16 cellular contexts compared by ENCODE assay signal in the genomic region with DNA sequence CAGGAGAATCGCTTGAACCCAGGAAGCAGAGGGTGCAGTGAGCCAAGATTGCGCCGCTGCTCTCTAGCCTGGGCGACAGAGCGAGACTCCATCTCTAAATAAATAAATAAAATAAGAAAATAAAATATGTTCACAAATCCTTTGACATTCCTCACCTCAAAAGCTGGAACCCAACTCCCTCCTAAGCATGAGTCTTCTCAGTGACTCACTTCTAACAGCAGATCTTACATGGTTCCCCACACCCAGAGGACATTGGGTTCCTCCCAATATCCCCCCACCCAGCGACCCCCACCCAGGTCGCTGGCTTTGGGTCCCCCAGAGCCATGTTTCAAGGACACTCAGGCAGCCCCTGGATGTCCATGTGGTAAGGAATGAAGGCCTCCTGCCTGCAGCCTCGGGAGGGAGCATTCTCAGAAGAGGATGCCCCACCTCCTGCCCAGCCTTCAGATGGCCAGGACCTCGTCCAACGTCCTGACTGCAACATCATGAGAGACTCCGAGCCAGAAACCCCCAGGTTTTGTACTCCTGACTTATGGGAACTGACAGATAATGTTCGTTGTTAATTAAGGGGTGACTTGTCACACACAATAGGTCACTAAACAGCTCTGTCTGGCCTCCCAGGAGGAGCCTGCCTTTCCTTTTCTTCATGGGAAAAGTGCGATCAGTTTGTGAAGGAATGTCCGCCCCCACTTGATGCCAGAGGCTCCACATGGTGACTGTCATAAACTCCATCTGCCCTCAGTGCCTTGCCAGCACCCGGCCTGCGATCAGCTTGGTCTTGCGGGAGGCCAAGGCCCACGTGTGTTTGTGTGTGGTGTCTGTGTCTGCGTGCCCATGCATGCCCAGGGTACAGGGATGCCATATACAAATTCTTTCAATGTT. TPM values are rescaled to one million over a fixed set of nuclear protein-coding genes. Genes with fewer than 3 reads are reported as not detected.
DNase-seq lines count a peak whose midpoint lies in the region; ATAC-seq lines count a peak whose summit lies in the region.
"Had no signal": no experiment of that assay in that cellular context is flagged by ENCODE, and none has a peak within 500 bp of the region (broad histone marks: within the 10 kb centered on the region; RNA-seq: fewer than 3 reads in every experiment).

No MANE protein-coding gene starts in this region.

- H3K27ac ChIP-seq in CD4-positive, CD25-positive, alpha-beta regulatory T cell (ENCODE audit: insufficient read depth, low read length, poor library complexity, severe bottlenecking): peak overlapping the region; percentile 94
- peak overlapping the region; percentile 78 for H3K27ac ChIP-seq in naive thymus-derived CD4-positive, alpha-beta T cell (ENCODE audit: low read depth, low read length)
- H3K27ac ChIP-seq: coronary artery, suprapubic skin had no signal

- peak overlapping the region; percentile 99 to 100 (median 100) for H3K27ac Mint-ChIP-seq in CD4-positive, CD25-positive, alpha-beta regulatory T cell
- peak overlapping the region; percentile 63 for H3K27ac Mint-ChIP-seq in activated T-helper 2 cell treated with anti-CD3 and anti-CD28 coated beads, Interferon-gamma antibody, Interleukin-2, Interleukin-4, amounts not matched to agents 10 μg/mL and 5 μg/mL and 100 μg/mL, durations not matched to agents 14 hours and 24 hours and 36 hours
- peak overlapping the region; percentile 80 to 100 (median 99) for H3K27ac Mint-ChIP-seq in naive thymus-derived CD4-positive, alpha-beta T cell

- peaks cover 11% of the 10 kb centered on the region for H3K36me3 Mint-ChIP-seq in CD4-positive, CD25-positive, alpha-beta regulatory T cell
- H3K36me3 Mint-ChIP-seq in activated T-helper 2 cell treated with anti-CD3 and anti-CD28 coated beads, Interferon-gamma antibody, Interleukin-2, Interleukin-4, amounts not matched to agents 10 μg/mL and 5 μg/mL and 100 μg/mL, durations not matched to agents 14 hours and 24 hours and 36 hours (ENCODE audit: low read depth): no peaks in the 10 kb centered on the region
- peaks cover 0 to 10% (median 7%) of the 10 kb centered on the region in 5 donors for H3K36me3 Mint-ChIP-seq in naive thymus-derived CD4-positive, alpha-beta T cell

- H3K9me3 Mint-ChIP-seq in CD4-positive, CD25-positive, alpha-beta regulatory T cell: peaks cover 0 to 1% (median 0%) of the 10 kb centered on the region in 7 donors
- no peaks in the 10 kb centered on the region for H3K9me3 Mint-ChIP-seq in activated T-helper 2 cell treated with anti-CD3 and anti-CD28 coated beads, Interferon-gamma antibody, Interleukin-2, Interleukin-4, amounts not matched to agents 10 μg/mL and 5 μg/mL and 100 μg/mL, durations not matched to agents 14 hours and 24 hours and 36 hours
- peaks cover 0 to 1% (median 0%) of the 10 kb centered on the region in 11 donors for H3K9me3 Mint-ChIP-seq in naive thymus-derived CD4-positive, alpha-beta T cell

- no peaks in the 10 kb centered on the region for H3K9me3 ChIP-seq in CD4-positive, CD25-positive, alpha-beta regulatory T cell (ENCODE audit: control insufficient read depth in 2 of 2, low read length in 2 of 2)
- H3K9me3 ChIP-seq in naive thymus-derived CD4-positive, alpha-beta T cell (ENCODE audit: control insufficient read depth in 2 of 3, low read length in 3 of 3): no peaks in the 10 kb centered on the region
- H3K9me3 ChIP-seq: suprapubic skin had no signal

- POLR2A ChIA-PET in naive thymus-derived CD4-positive, alpha-beta T cell (lab: Charles Lee): interaction anchor here (0.8 to 10.8 kb wide), 5 partner anchors 10 to 116 kb away, joined by 3 to 552 read pairs (median 5); partner anchors contain the start of genes GMEB2, LIME1, PPDPF and RTEL1

- H3K27me3 ChIP-seq in CD4-positive, CD25-positive, alpha-beta regulatory T cell (ENCODE audit: control insufficient read depth, insufficient read depth, low read length): no peaks in the 10 kb centered on the region
- H3K27me3 ChIP-seq in naive thymus-derived CD4-positive, alpha-beta T cell (ENCODE audit: control insufficient read depth in 2 of 2, insufficient read depth in 2 of 2, low read length in 2 of 2): no peaks in the 10 kb centered on the region
- H3K27me3 ChIP-seq: suprapubic skin had no signal

- intact Hi-C loops in activated T-helper 2 cell treated with anti-CD3 and anti-CD28 coated beads, Interferon-gamma antibody, Interleukin-2, Interleukin-4, amounts not matched to agents 10 μg/mL and 5 μg/mL and 100 μg/mL, durations not matched to agents 14 hours and 24 hours and 36 hours (cut with micrococcal nuclease): loop anchor here (5.0 to 10.0 kb wide), 5 partner anchors 70 to 428 kb away; partner anchors contain the start of genes ABHD16B, PTK6, TCEA2 and TPD52L2
- intact Hi-C loops in naive thymus-derived CD4-positive, alpha-beta T cell (cut with micrococcal nuclease): loop anchor here in 1 of 2 donors (5.0 kb wide), 3 partner anchors 100 to 345 kb away; partner anchors contain the start of genes LIME1, PPDPF, PRPF6 and SLC2A4RG

- H3K4me1 ChIP-seq in CD4-positive, CD25-positive, alpha-beta regulatory T cell (ENCODE audit: control insufficient read depth, insufficient read depth, low read length, poor library complexity, severe bottlenecking): peaks cover 79% of the 10 kb centered on the region
- peaks cover 47 to 66% of the 10 kb centered on the region in 2 donors for H3K4me1 ChIP-seq in naive thymus-derived CD4-positive, alpha-beta T cell (ENCODE audit: control insufficient read depth in 2 of 2, insufficient read depth in 2 of 2, low read length in 2 of 2)

- in situ Hi-C loops in G401 (cut with HindIII; ENCODE audit: low sequenced_read_pairs): no loop called here

- DNase-seq in CD4-positive, CD25-positive, alpha-beta regulatory T cell: no peak
- DNase-seq in G401 (ENCODE audit: low spot score): peak; percentile 94
- DNase-seq in activated T-helper 2 cell treated with anti-CD3 and anti-CD28 coated beads, Interferon-gamma antibody, Interleukin-2, Interleukin-4, amounts not matched to agents 10 μg/mL and 5 μg/mL and 100 μg/mL, durations not matched to agents 14 hours and 24 hours and 36 hours (ENCODE audit: low spot score): no peak
- DNase-seq in naive thymus-derived CD4-positive, alpha-beta T cell: peak in 1 of 9 donors; percentile 27
- no peak for DNase-seq in stimulated activated CD4-positive, alpha-beta T cell treated with anti-CD3 and anti-CD28 coated beads, Interleukin-12 subunit alpha, Interleukin-12 subunit beta, amount 100 ng/mL, for 4 hours
- DNase-seq in NCI-H226: no peak
- DNase-seq: activated naive CD4-positive, alpha-beta T cell; H7; NCI-H1417; NK-92 treated with Interleukin-12 subunit alpha and Interleukin-12 subunit beta, amount 100 ng/mL, for 24 hours had no signal

- peaks cover 13 to 65% (median 40%) of the 10 kb centered on the region in 4 donors for H3K4me1 Mint-ChIP-seq in CD4-positive, CD25-positive, alpha-beta regulatory T cell
- H3K4me1 Mint-ChIP-seq in activated T-helper 2 cell treated with anti-CD3 and anti-CD28 coated beads, Interferon-gamma antibody, Interleukin-2, Interleukin-4, amounts not matched to agents 10 μg/mL and 5 μg/mL and 100 μg/mL, durations not matched to agents 14 hours and 24 hours and 36 hours (ENCODE audit: low read depth): peaks cover 45% of the 10 kb centered on the region
- H3K4me1 Mint-ChIP-seq in naive thymus-derived CD4-positive, alpha-beta T cell: peaks cover 24 to 68% (median 50%) of the 10 kb centered on the region in 7 donors

- peak overlapping the region; percentile 21 to 77 (median 44) for H3K4me3 Mint-ChIP-seq in CD4-positive, CD25-positive, alpha-beta regulatory T cell
- H3K4me3 Mint-ChIP-seq in activated T-helper 2 cell treated with anti-CD3 and anti-CD28 coated beads, Interferon-gamma antibody, Interleukin-2, Interleukin-4, amounts not matched to agents 10 μg/mL and 5 μg/mL and 100 μg/mL, durations not matched to agents 14 hours and 24 hours and 36 hours (ENCODE audit: low read depth): no peak overlapping the region
- H3K4me3 Mint-ChIP-seq in naive thymus-derived CD4-positive, alpha-beta T cell: peak overlapping the region; percentile 27 to 77 (median 48)

- CTCF ChIA-PET in naive thymus-derived CD4-positive, alpha-beta T cell (lab: Charles Lee): interaction anchor here (0.6 kb wide), 2 partner anchors 265 to 410 kb away, joined by 4 to 7 read pairs; no protein-coding TSS in a partner anchor

- H3K4me3 ChIP-seq in CD4-positive, CD25-positive, alpha-beta regulatory T cell (ENCODE audit: low read depth, low read length): peak overlapping the region; percentile 21
- peak overlapping the region; percentile 36 for H3K4me3 ChIP-seq in naive thymus-derived CD4-positive, alpha-beta T cell (ENCODE audit: low read length)
- H3K4me3 ChIP-seq: coronary artery, suprapubic skin had no signal

- no peaks in the 10 kb centered on the region for H3K27me3 Mint-ChIP-seq in CD4-positive, CD25-positive, alpha-beta regulatory T cell
- no peaks in the 10 kb centered on the region for H3K27me3 Mint-ChIP-seq in activated T-helper 2 cell treated with anti-CD3 and anti-CD28 coated beads, Interferon-gamma antibody, Interleukin-2, Interleukin-4, amounts not matched to agents 10 μg/mL and 5 μg/mL and 100 μg/mL, durations not matched to agents 14 hours and 24 hours and 36 hours (ENCODE audit: low read depth)
- H3K27me3 Mint-ChIP-seq in naive thymus-derived CD4-positive, alpha-beta T cell: no peaks in the 10 kb centered on the region

- no peaks in the 10 kb centered on the region for H3K36me3 ChIP-seq in CD4-positive, CD25-positive, alpha-beta regulatory T cell (ENCODE audit: control insufficient read depth, insufficient read depth, low read length)
- peaks cover 0 to 9% (median 0%) of the 10 kb centered on the region in 3 experiments for H3K36me3 ChIP-seq in naive thymus-derived CD4-positive, alpha-beta T cell (ENCODE audit: control insufficient read depth in 2 of 3, insufficient read depth in 3 of 3, low read length in 3 of 3)
- H3K36me3 ChIP-seq: suprapubic skin had no signal

- no peak for ATAC-seq in CD4-positive, CD25-positive, alpha-beta regulatory T cell (ENCODE audit: low read depth in 2 of 2)
- no peak for ATAC-seq in naive thymus-derived CD4-positive, alpha-beta T cell
- ATAC-seq in GM18873 (IDR thresholded peaks at IDR 0.05; ENCODE audit: low FRiP score, unreplicated experiment): no peak
- ATAC-seq in GM18868 (IDR thresholded peaks at IDR 0.05; ENCODE audit: unreplicated experiment): no peak
- ATAC-seq: activated CD4-positive, CD25-positive, alpha-beta regulatory T cell treated with anti-CD3 and anti-CD28 coated beads, Interleukin-2, amount 50 U/mL, for 24 hours; right cardiac atrium had no signal

RNA-seq across cellular contexts. Expression of gene GMEB2, which starts 10.1 kb away (rescaled TPM):
- total RNA-seq in CD4-positive, CD25-positive, alpha-beta regulatory T cell: 21.9 TPM
- polyA plus RNA-seq in CD4-positive, CD25-positive, alpha-beta regulatory T cell: 10 to 100 TPM in 2 of 4 donors, 1 to 10 TPM in 2; 8.3 to 10.5 (median 9.4) TPM
- 19.3 and 19.7 TPM in 2 replicates for total RNA-seq in G401 (2014; rRNA removed; shearing (Covaris generic))
- total RNA-seq in activated T-helper 2 cell treated with anti-CD3 and anti-CD28 coated beads, Interferon-gamma antibody, Interleukin-2, Interleukin-4, amounts not matched to agents 10 μg/mL and 5 μg/mL and 100 μg/mL, durations not matched to agents 14 hours and 24 hours and 36 hours: 12.4 and 13.6 TPM in 2 replicates
- total RNA-seq in naive thymus-derived CD4-positive, alpha-beta T cell: 10 to 100 TPM; 17.4 to 30.2 (median 24.6) TPM
- polyA plus RNA-seq in naive thymus-derived CD4-positive, alpha-beta T cell: 10 to 100 TPM; 11.0 to 21.9 TPM

RNA-seq across cellular contexts. Expression of gene STMN3, which starts 16.2 kb away (rescaled TPM):
- total RNA-seq in CD4-positive, CD25-positive, alpha-beta regulatory T cell: 64.6 TPM
- polyA plus RNA-seq in CD4-positive, CD25-positive, alpha-beta regulatory T cell: 10 to 100 TPM; 11.7 to 13.5 (median 12.5) TPM
- 179 and 180 TPM in 2 replicates for total RNA-seq in G401 (2014; rRNA removed; shearing (Covaris generic))
- total RNA-seq in activated T-helper 2 cell treated with anti-CD3 and anti-CD28 coated beads, Interferon-gamma antibody, Interleukin-2, Interleukin-4, amounts not matched to agents 10 μg/mL and 5 μg/mL and 100 μg/mL, durations not matched to agents 14 hours and 24 hours and 36 hours: 6.5 and 7.1 TPM in 2 replicates
- 100 to 1,000 TPM in 2 of 5 experiments, 10 to 100 TPM in 3; 34.2 to 122 (median 70.3) TPM for total RNA-seq in naive thymus-derived CD4-positive, alpha-beta T cell
- 10 to 100 TPM; 33.5 to 37.0 TPM for polyA plus RNA-seq in naive thymus-derived CD4-positive, alpha-beta T cell

RNA-seq across cellular contexts. Expression of gene RTEL1, which starts 21.1 kb away (rescaled TPM):
- total RNA-seq in CD4-positive, CD25-positive, alpha-beta regulatory T cell: 38.3 TPM
- polyA plus RNA-seq in CD4-positive, CD25-positive, alpha-beta regulatory T cell: 1 to 10 TPM; 1.8 to 3.7 (median 2.7) TPM
- total RNA-seq in G401 (2014; rRNA removed; shearing (Covaris generic)): 18.5 and 18.7 TPM in 2 replicates
- total RNA-seq in activated T-helper 2 cell treated with anti-CD3 and anti-CD28 coated beads, Interferon-gamma antibody, Interleukin-2, Interleukin-4, amounts not matched to agents 10 μg/mL and 5 μg/mL and 100 μg/mL, durations not matched to agents 14 hours and 24 hours and 36 hours: 44.0 and 46.9 TPM in 2 replicates
- total RNA-seq in naive thymus-derived CD4-positive, alpha-beta T cell: 10 to 100 TPM; 28.4 to 47.2 (median 32.4) TPM
- polyA plus RNA-seq in naive thymus-derived CD4-positive, alpha-beta T cell: 1 to 10 TPM; 1.9 to 8.6 TPM

RNA-seq across cellular contexts. Expression of gene TNFRSF6B, which starts 59.5 kb away (rescaled TPM):
- not detected for total RNA-seq in CD4-positive, CD25-positive, alpha-beta regulatory T cell
- polyA plus RNA-seq in CD4-positive, CD25-positive, alpha-beta regulatory T cell: not detected
- not detected in 2 replicates for total RNA-seq in G401 (2014; rRNA removed; shearing (Covaris generic))
- total RNA-seq in activated T-helper 2 cell treated with anti-CD3 and anti-CD28 coated beads, Interferon-gamma antibody, Interleukin-2, Interleukin-4, amounts not matched to agents 10 μg/mL and 5 μg/mL and 100 μg/mL, durations not matched to agents 14 hours and 24 hours and 36 hours: not detected in 2 replicates
- total RNA-seq in naive thymus-derived CD4-positive, alpha-beta T cell: under 1 TPM in 1 of 5 experiments, not detected in 4; 0.74 TPM
- polyA plus RNA-seq in naive thymus-derived CD4-positive, alpha-beta T cell: under 1 TPM in 1 of 2 donors, not detected in 1; 0.22 TPM
- total RNA-seq: H7 had no signal
